In the genomic region with DNA sequence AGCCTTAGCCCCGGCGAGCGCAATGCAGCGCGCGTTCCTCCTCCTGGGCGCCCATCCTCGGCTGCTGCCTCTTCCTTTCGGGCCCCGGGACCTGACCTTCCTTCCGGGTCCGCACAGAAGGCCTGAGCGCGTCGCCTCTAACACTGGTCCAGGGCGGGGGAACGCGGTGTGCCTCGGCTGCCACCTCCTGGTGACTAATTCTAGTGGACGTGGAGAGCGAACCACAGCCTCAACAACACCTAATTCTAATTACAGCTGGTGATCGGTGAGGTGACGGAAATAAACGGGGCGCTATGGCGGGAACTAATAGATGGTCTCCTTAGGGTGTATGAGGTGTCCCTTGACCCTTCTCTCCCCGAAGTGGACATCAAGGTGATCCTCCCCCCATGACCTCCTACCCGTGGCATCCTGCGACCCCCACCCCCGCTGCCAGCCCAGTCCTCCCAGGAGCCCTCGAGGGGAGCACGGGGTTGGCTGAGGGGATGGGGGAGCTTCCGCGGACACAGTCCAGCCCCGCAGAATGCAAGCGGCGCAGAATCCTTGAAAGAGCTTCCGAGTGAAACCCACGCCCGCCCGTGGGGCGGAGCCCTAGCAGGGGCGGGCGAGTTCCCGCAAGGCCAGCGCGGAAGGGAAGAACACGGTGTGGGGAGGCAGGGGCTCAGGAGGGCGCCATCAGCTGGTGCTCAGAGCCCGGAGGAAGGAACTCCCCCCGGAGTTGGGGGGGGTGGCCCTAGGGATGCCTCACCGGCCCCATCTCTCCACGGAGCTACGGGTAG, we compare ENCODE assay signal across 8 cellular contexts. TPM values are rescaled to one million over a fixed set of nuclear protein-coding genes. Genes with fewer than 3 reads are reported as not detected.
DNase-seq lines count a peak whose midpoint lies in the region; ATAC-seq and TF ChIP-seq lines count a peak whose summit lies in the region.

No MANE protein-coding gene starts in this region.

- no peak overlapping the region for H3K27ac ChIP-seq in GM23338 (ENCODE audit: low read depth)
- no peak overlapping the region for H3K27ac ChIP-seq in KMS-11
- no peak overlapping the region for H3K27ac ChIP-seq in ovary
- H3K27ac ChIP-seq in uterus: no peak overlapping the region

- H3K27ac Mint-ChIP-seq in GM23338: no peak overlapping the region
- no peak overlapping the region for H3K27ac Mint-ChIP-seq in activated naive CD8-positive, alpha-beta T cell treated with anti-CD3 and anti-CD28 coated beads for 36 hours

- H3K4me3 ChIP-seq in GM06990 (replicated peaks; ENCODE audit: low read depth, low read length) (peak overlapping the region; percentile 68), GM23338 (peak overlapping the region; percentile 77), KMS-11 (IDR thresholded peaks at IDR 0.05; ENCODE audit: insufficient read depth, low read depth, low read length) (no peak overlapping the region), ovary (peak overlapping the region; percentile 16), uterus (peak overlapping the region; percentile 18 to 32)

- no peaks in the 10 kb centered on the region for H3F3A ChIP-seq in GM23338 (replicated peaks; ENCODE audit: low read depth)

- H3K4me1 Mint-ChIP-seq in GM23338: no peaks in the 10 kb centered on the region
- H3K4me1 Mint-ChIP-seq in activated naive CD8-positive, alpha-beta T cell treated with anti-CD3 and anti-CD28 coated beads for 36 hours: peaks cover 3% of the 10 kb centered on the region

- H4K20me1 ChIP-seq in GM23338 (replicated peaks; ENCODE audit: insufficient read depth) (no peaks in the 10 kb centered on the region), KMS-11 (ENCODE audit: insufficient read depth) (no peaks in the 10 kb centered on the region)

- 2 to 5% (median 4%) methylated on average over 44 to 54 of the region's 54 CpGs for WGBS in ovary, 3 donors

- no peaks in the 10 kb centered on the region for H3K36me3 Mint-ChIP-seq in GM23338 (ENCODE audit: low read depth)
- H3K36me3 Mint-ChIP-seq in activated naive CD8-positive, alpha-beta T cell treated with anti-CD3 and anti-CD28 coated beads for 36 hours: no peaks in the 10 kb centered on the region

- no peaks in the 10 kb centered on the region for H3K9me3 Mint-ChIP-seq in GM23338
- H3K9me3 Mint-ChIP-seq in activated naive CD8-positive, alpha-beta T cell treated with anti-CD3 and anti-CD28 coated beads for 36 hours: no peaks in the 10 kb centered on the region

- no peak for TF ChIP-seq EP300 in ovary (IDR thresholded peaks at IDR 0.05)

- H3K9me2 ChIP-seq in GM23338 (ENCODE audit: insufficient read depth): no peaks in the 10 kb centered on the region

- no peaks in the 10 kb centered on the region; the same call in 1 of the 2 replicates for H3K4me1 ChIP-seq in GM23338 (ENCODE audit: insufficient read depth)
- H3K4me1 ChIP-seq in KMS-11 (ENCODE audit: low read depth, poor library complexity, severe bottlenecking): peaks cover 4% of the 10 kb centered on the region
- H3K4me1 ChIP-seq in ovary (ENCODE audit: insufficient read depth): peaks cover 4% of the 10 kb centered on the region
- no peaks in the 10 kb centered on the region for H3K4me1 ChIP-seq in uterus

- no peaks in the 10 kb centered on the region for H3K36me3 ChIP-seq in GM06990 (ENCODE audit: control insufficient read depth, insufficient read depth, low read length)
- H3K36me3 ChIP-seq in GM23338 (ENCODE audit: insufficient read depth): no peaks in the 10 kb centered on the region
- H3K36me3 ChIP-seq in KMS-11 (ENCODE audit: insufficient read depth): no peaks in the 10 kb centered on the region
- H3K36me3 ChIP-seq in ovary: no peaks in the 10 kb centered on the region
- no peaks in the 10 kb centered on the region for H3K36me3 ChIP-seq in uterus

- DNase-seq in GM06990 (ENCODE audit: extremely low read depth, insufficient read length): peak; percentile 90
- peak; percentile 96 for DNase-seq in GM23338 (ENCODE audit: low spot score)
- DNase-seq in SIG-M5 treated with dmso at 0.1 percent for 504 hours (lab: John Stamatoyannopoulos, UW; ENCODE audit: unreplicated experiment): peak; percentile 86
- peak; percentile 70 for DNase-seq in activated naive CD8-positive, alpha-beta T cell treated with anti-CD3 and anti-CD28 coated beads for 36 hours
- peak; percentile 96 for DNase-seq in cardiac septum (ENCODE audit: low spot score)
- peak; percentile 19 to 58 (median 46) for DNase-seq in ovary
- peak; percentile 56 to 59 for DNase-seq in uterus

- H3K27me3 ChIP-seq in GM06990 (replicated peaks; ENCODE audit: control insufficient read depth, insufficient read depth, low read length) (no peaks in the 10 kb centered on the region), GM23338 (ENCODE audit: insufficient read depth) (peaks cover 41% of the 10 kb centered on the region), KMS-11 (ENCODE audit: insufficient read depth, low read depth) (no peaks in the 10 kb centered on the region), ovary (no peaks in the 10 kb centered on the region), uterus (no peaks in the 10 kb centered on the region)

- H3K9ac ChIP-seq in KMS-11: peak overlapping the region; percentile 39; the same call in 1 of the 2 replicates

- H3K27me3 Mint-ChIP-seq in GM23338 (ENCODE audit: insufficient read depth, low read depth, poor library complexity): no peaks in the 10 kb centered on the region
- peaks cover 27% of the 10 kb centered on the region for H3K27me3 Mint-ChIP-seq in activated naive CD8-positive, alpha-beta T cell treated with anti-CD3 and anti-CD28 coated beads for 36 hours

- H3K79me2 ChIP-seq in GM23338 (replicated peaks; ENCODE audit: insufficient read depth) (no peaks in the 10 kb centered on the region), KMS-11 (ENCODE audit: insufficient read depth, low read depth) (no peaks in the 10 kb centered on the region)

- peak overlapping the region; percentile 73; the same call in 2 of the 3 replicates for H3K4me3 Mint-ChIP-seq in GM23338
- peak overlapping the region; percentile 69 for H3K4me3 Mint-ChIP-seq in activated naive CD8-positive, alpha-beta T cell treated with anti-CD3 and anti-CD28 coated beads for 36 hours

- peak; percentile 70 for TF ChIP-seq CTCF in GM06990 (IDR thresholded peaks at IDR 0.05; ENCODE audit: insufficient read depth, low read length, poor library complexity, severe bottlenecking)
- TF ChIP-seq CTCF in GM23338 (conservative IDR thresholded peaks at IDR 0.05; ENCODE audit: low read depth in 2 of 2): peak; percentile 66 to 92
- peak; percentile 89 for TF ChIP-seq CTCF in KMS-11 (conservative IDR thresholded peaks at IDR 0.05; ENCODE audit: low read depth, low read length)
- TF ChIP-seq CTCF in ovary (IDR thresholded peaks at IDR 0.05): no peak
- peak; percentile 37 to 59 (median 47) for TF ChIP-seq CTCF in uterus (IDR thresholded peaks at IDR 0.05)

- peak; percentile 98 for ATAC-seq in GM23338

- intact Hi-C loops in cardiac septum (cut with DNase I) (loop anchor here (10.0 kb wide), 1 partner anchor 112 kb away; no protein-coding TSS in a partner anchor), ovary (cut with DNase I) (no loop called here), uterus (cut with DNase I; ENCODE audit: low total_unique reads) (no loop called here)

- H3K9me3 ChIP-seq in ovary (no peaks in the 10 kb centered on the region), uterus (no peaks in the 10 kb centered on the region)

- H2AFZ ChIP-seq in GM23338 (peak overlapping the region; percentile 100), KMS-11 (ENCODE audit: low read depth) (peak overlapping the region; percentile 99)

- TF ChIP-seq POLR2A in ovary (IDR thresholded peaks at IDR 0.05) (no peak), uterus (IDR thresholded peaks at IDR 0.05) (no peak)

- H3K4me2 ChIP-seq in GM23338: peak overlapping the region; percentile 91
- peak overlapping the region; percentile 93 for H3K4me2 ChIP-seq in KMS-11

TF ChIP-seq in GM23338, 12 proteins besides CTCF, POLR2A, EP300 and RAD21:
- TF ChIP-seq ZNF114 (CRISPR knock-in tag; IDR thresholded peaks at IDR 0.05) (no peak), CREB1 (CRISPR knock-in tag; IDR thresholded peaks at IDR 0.05; ENCODE audit: low read depth) (peak; percentile 52; the same call in 1 of the 2 replicates)

RNA-seq across cellular contexts. Expression of a gene that starts 12.8 kb away (rescaled TPM):
- total RNA-seq in GM23338 (2014; rRNA removed; shearing (Covaris generic)): 0.54 and 2.6 TPM in 2 replicates
- polyA plus RNA-seq in GM23338 (2016; fragmentation: Nextera tagmentation; extraction: Ambion mirVana) (13.0 and 25.1 TPM in 2 replicates), ovary (under 1 TPM; 0.02 to 0.08 TPM)
- 1 to 10 TPM; 1.8 to 4.4 TPM for total RNA-seq in activated naive CD8-positive, alpha-beta T cell treated with anti-CD3 and anti-CD28 coated beads for 36 hours
- total RNA-seq in cardiac septum (1.1 TPM), ovary (1 to 10 TPM in 1 of 7 donors, not detected in 6; 2.0 TPM), uterus (under 1 TPM in 1 of 4 donors, not detected in 3; 0.28 TPM)

RNA-seq across cellular contexts. Expression of a gene that starts 28.6 kb away (rescaled TPM):
- total RNA-seq in GM23338 (2014; rRNA removed; shearing (Covaris generic)): not detected in 2 replicates
- polyA plus RNA-seq in GM23338 (2016; fragmentation: Nextera tagmentation; extraction: Ambion mirVana) (not detected in 2 replicates), ovary (not detected)
- total RNA-seq in activated naive CD8-positive, alpha-beta T cell treated with anti-CD3 and anti-CD28 coated beads for 36 hours: under 1 TPM in 1 of 2 experiments, not detected in 1; 0.14 TPM
- total RNA-seq in cardiac septum (not detected), ovary (1 to 10 TPM in 1 of 7 donors, not detected in 6; 2.0 TPM), uterus (not detected)

RNA-seq across cellular contexts. Expression of a gene that starts 33.5 kb away (rescaled TPM):
- 0.50 and 2.1 TPM in 2 replicates for total RNA-seq in GM23338 (2014; rRNA removed; shearing (Covaris generic))
- polyA plus RNA-seq in GM23338 (2016; fragmentation: Nextera tagmentation; extraction: Ambion mirVana) (0.50 and 1.7 TPM in 2 replicates), ovary (10 to 100 TPM in 1 of 2 donors, 1 to 10 TPM in 1; 4.4 to 10.5 TPM)
- 10 to 100 TPM; 16.8 to 17.0 TPM for total RNA-seq in activated naive CD8-positive, alpha-beta T cell treated with anti-CD3 and anti-CD28 coated beads for 36 hours
- total RNA-seq in cardiac septum (4.5 TPM), ovary (10 to 100 TPM in 1 of 7 donors, 1 to 10 TPM in 6; 4.9 to 10.7 (median 6.9) TPM), uterus (10 to 100 TPM in 2 of 4 donors, 1 to 10 TPM in 2; 2.3 to 15.0 (median 7.0) TPM)

RNA-seq across cellular contexts. Expression of a gene that starts 48.8 kb away (rescaled TPM):
- not detected in 2 replicates for total RNA-seq in GM23338 (2014; rRNA removed; shearing (Covaris generic))
- not detected in 2 replicates for polyA plus RNA-seq in GM23338 (2016; fragmentation: Nextera tagmentation; extraction: Ambion mirVana)
- not detected for total RNA-seq in activated naive CD8-positive, alpha-beta T cell treated with anti-CD3 and anti-CD28 coated beads for 36 hours
- not detected for total RNA-seq in cardiac septum
- 10 to 100 TPM in 1 of 7 donors, 1 to 10 TPM in 1, under 1 TPM in 2, not detected in 3; 0.32 to 11.4 (median 3.5) TPM for total RNA-seq in ovary
- polyA plus RNA-seq in ovary: 1 to 10 TPM; 1.1 to 1.4 TPM
- 1 to 10 TPM in 1 of 4 donors, under 1 TPM in 1, not detected in 2; 0.55 to 8.2 TPM for total RNA-seq in uterus

Comparison
In these comparisons a context has a peak if more than half of its experiments do, and no peak if none do; other contexts are left out.
1. DNase-seq: peak in every context shown above with its lines; median percentile 96 in GM23338; 96 in cardiac septum; 90 in GM06990; 86 in SIG-M5 treated with dmso at 0.1 percent for 504 hours; 70 in activated naive CD8-positive, alpha-beta T cell treated with anti-CD3 and anti-CD28 coated beads for 36 hours; 58 in uterus; 46 in ovary.
2. CTCF ChIP-seq: peak in GM06990 (single experiment), GM23338 (2 of 2), KMS-11 (single experiment) and uterus (4 of 4); none in ovary (0 of 3).